ENCODE assay signal across 10 cellular contexts in genomic region chr10:74704629-74705360, GRCh38.
A peak's percentile ranks its signal among the peaks of the same experiment; 100 is the strongest.
DNase-seq lines count a peak whose midpoint lies in the region; ATAC-seq and TF ChIP-seq lines count a peak whose summit lies in the region.
"Had no signal": no experiment of that assay in that cellular context is flagged by ENCODE, and none has a peak within 500 bp of the region (broad histone marks: within the 10 kb centered on the region; RNA-seq: fewer than 3 reads in every experiment).

No MANE protein-coding gene starts in this region.

- no peak overlapping the region for H3K27ac ChIP-seq in tibial artery
- H3K27ac ChIP-seq in CD4-positive, alpha-beta T cell (ENCODE audit: low read depth, low read length), result no peak overlapping the region
- H3K27ac ChIP-seq: SJSA1, tibial nerve had no signal

- CTCF ChIA-PET in CD4-positive, alpha-beta T cell (lab: Charles Lee), result interaction anchor here (0.6 kb wide), 1 partner anchor 19 kb away, joined by 3 read pairs; no protein-coding TSS in a partner anchor

- H3K4me3 ChIP-seq in choroid plexus epithelial cell (ENCODE audit: low read depth, low read length), result no peak overlapping the region
- H3K4me3 ChIP-seq in skeletal muscle cell (ENCODE audit: low read depth, low read length), result no peak overlapping the region
- H3K4me3 ChIP-seq in tibial artery, result no peak overlapping the region
- H3K4me3 ChIP-seq: SJSA1, tibial nerve had no signal

- H3K27me3 Mint-ChIP-seq in mesothelial cell of epicardium (ENCODE audit: low read depth), result no peaks in the 10 kb centered on the region
- H3K27me3 Mint-ChIP-seq in CD4-positive, alpha-beta T cell, result no peaks in the 10 kb centered on the region

- DNase-seq in LHCN-M2 (ENCODE audit: low read depth) (peak; percentile 32), NCI-H2171 (lab: John Stamatoyannopoulos, UW) (peak; percentile 58), choroid plexus epithelial cell (ENCODE audit: low read depth) (peak; percentile 58), skeletal muscle cell (ENCODE audit: low read depth) (peak; percentile 15), tibial artery (no peak), mesothelial cell of epicardium (ENCODE audit: low spot score in 2 of 2, unreplicated experiment in 2 of 2) (no peak)
- no peak for DNase-seq in CD4-positive, alpha-beta T cell
- DNase-seq: left cardiac atrium had no signal

- H3K36me3 ChIP-seq in tibial artery, result no peaks in the 10 kb centered on the region

- H3K27me3 ChIP-seq in tibial artery, result no peaks in the 10 kb centered on the region
- H3K27me3 ChIP-seq in CD4-positive, alpha-beta T cell (ENCODE audit: control insufficient read depth, insufficient read depth, low read length), result no peaks in the 10 kb centered on the region
- H3K27me3 ChIP-seq: SJSA1, tibial nerve had no signal

- peaks cover 8% of the 10 kb centered on the region for H3K36me3 Mint-ChIP-seq in mesothelial cell of epicardium
- peaks cover 31% of the 10 kb centered on the region for H3K36me3 Mint-ChIP-seq in CD4-positive, alpha-beta T cell (ENCODE audit: low read depth)

- TF ChIP-seq CTCF in choroid plexus epithelial cell (conservative IDR thresholded peaks at IDR 0.05; ENCODE audit: low read depth, low read length) (no peak), tibial artery (IDR thresholded peaks at IDR 0.05) (no peak), mesothelial cell of epicardium (IDR thresholded peaks at IDR 0.05; ENCODE audit: unreplicated experiment) (no peak)
- no peak for TF ChIP-seq CTCF in CD4-positive, alpha-beta T cell (IDR thresholded peaks at IDR 0.05)

- no peaks in the 10 kb centered on the region for H3K4me1 ChIP-seq in tibial artery
- H3K4me1 ChIP-seq: SJSA1, tibial nerve had no signal

- H3K9me3 ChIP-seq in tibial artery, result no peaks in the 10 kb centered on the region
- no peaks in the 10 kb centered on the region for H3K9me3 ChIP-seq in CD4-positive, alpha-beta T cell (ENCODE audit: control insufficient read depth, low read length)
- H3K9me3 ChIP-seq: SJSA1 had no signal

- H3K4me3 Mint-ChIP-seq in mesothelial cell of epicardium, result no peak overlapping the region
- no peak overlapping the region for H3K4me3 Mint-ChIP-seq in CD4-positive, alpha-beta T cell

- H3K9me3 Mint-ChIP-seq in mesothelial cell of epicardium, result no peaks in the 10 kb centered on the region
- H3K9me3 Mint-ChIP-seq in CD4-positive, alpha-beta T cell, result no peaks in the 10 kb centered on the region

- POLR2A ChIA-PET in CD4-positive, alpha-beta T cell (lab: Charles Lee), result no interaction called here

- ATAC-seq in CD4-positive, alpha-beta T cell (ENCODE audit: poor library complexity), result no peak
- ATAC-seq: left cardiac atrium had no signal

- H3K27ac Mint-ChIP-seq in mesothelial cell of epicardium, result no peak overlapping the region
- H3K27ac Mint-ChIP-seq in CD4-positive, alpha-beta T cell, result no peak overlapping the region

- intact Hi-C loops in tibial artery (cut with DNase I; ENCODE audit: low total_unique reads), result no loop called here
- intact Hi-C loops in CD4-positive, alpha-beta T cell (cut with DNase I, micrococcal nuclease), result no loop called here

- no peaks in the 10 kb centered on the region for H3K4me1 Mint-ChIP-seq in mesothelial cell of epicardium
- H3K4me1 Mint-ChIP-seq in CD4-positive, alpha-beta T cell (ENCODE audit: low read depth), result no peaks in the 10 kb centered on the region

Comparison
In these comparisons a context has a peak if more than half of its experiments do, and no peak if none do; other contexts are left out.
1. DNase-seq: peak in LHCN-M2 (single experiment), NCI-H2171 (single experiment), choroid plexus epithelial cell (single experiment) and skeletal muscle cell (single experiment); none in tibial artery (0 of 2), mesothelial cell of epicardium (0 of 2) and CD4-positive, alpha-beta T cell (0 of 10).